In the genomic region with DNA sequence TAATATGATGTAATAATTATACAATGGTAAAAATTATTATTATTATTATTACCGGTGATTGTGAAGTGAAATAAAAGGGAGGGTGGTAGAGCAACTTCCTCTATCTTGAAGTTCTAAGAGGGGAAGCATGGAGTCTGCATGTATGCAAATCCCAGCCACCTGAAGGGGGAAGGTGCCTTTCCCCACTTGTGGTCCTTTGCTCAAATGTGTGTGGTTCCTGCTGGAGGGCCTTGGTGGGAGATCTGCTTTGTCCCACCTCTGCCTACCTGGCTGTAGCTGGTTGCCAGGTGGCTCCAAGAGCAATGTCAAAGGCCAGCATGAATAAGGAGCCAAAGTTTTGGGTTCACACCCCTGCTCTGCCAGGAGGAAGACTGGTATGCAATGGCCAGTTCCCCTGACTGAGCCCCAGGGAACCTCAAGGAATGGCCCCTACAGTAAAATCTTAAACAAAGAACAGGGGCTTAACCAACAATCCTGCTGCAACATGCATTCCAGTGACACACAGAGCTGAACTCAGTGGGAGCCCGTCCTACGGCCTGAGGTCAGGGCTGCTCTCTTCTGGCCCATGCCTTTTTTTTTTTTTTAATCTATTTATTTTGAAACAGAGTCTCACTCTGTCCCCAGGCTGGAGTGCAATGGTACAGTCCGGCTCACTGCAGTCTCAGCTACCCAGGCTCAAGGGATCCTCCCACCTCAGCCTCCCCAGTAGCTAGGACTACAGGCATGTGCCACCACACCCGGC, we compare ENCODE assay signal across 2 cellular contexts.
A peak's percentile ranks its signal among the peaks of the same experiment; 100 is the strongest.
TF ChIP-seq lines count a peak whose summit lies in the region.

No MANE protein-coding gene starts in this region.

TF ChIP-seq in IMR-90, 13 proteins besides CTCF, POLR2A, EP300 and RAD21:
- TF ChIP-seq CHD1 (IDR thresholded peaks at IDR 0.05; ENCODE audit: low read depth, low read length) (no peak), SMC3 (IDR thresholded peaks at IDR 0.05; ENCODE audit: low read depth, low read length) (no peak), NFE2L2 (IDR thresholded peaks at IDR 0.05; ENCODE audit: low read depth, low read length) (no peak), BHLHE40 (IDR thresholded peaks at IDR 0.05; ENCODE audit: low read depth, low read length) (no peak)
- TF ChIP-seq, protein P1, sequence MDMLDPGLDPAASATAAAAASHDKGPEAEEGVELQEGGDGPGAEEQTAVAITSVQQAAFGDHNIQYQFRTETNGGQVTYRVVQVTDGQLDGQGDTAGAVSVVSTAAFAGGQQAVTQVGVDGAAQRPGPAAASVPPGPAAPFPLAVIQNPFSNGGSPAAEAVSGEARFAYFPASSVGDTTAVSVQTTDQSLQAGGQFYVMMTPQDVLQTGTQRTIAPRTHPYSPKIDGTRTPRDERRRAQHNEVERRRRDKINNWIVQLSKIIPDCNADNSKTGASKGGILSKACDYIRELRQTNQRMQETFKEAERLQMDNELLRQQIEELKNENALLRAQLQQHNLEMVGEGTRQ (IDR thresholded peaks at IDR 0.05; ENCODE audit: low read depth, low read length): no peak
TF ChIP-seq in IMR-90: peak in this region for 0.

TF ChIP-seq in H1, 55 proteins besides CTCF, POLR2A, EP300 and RAD21:
- no peak for TF ChIP-seq CTBP2 (IDR thresholded peaks at IDR 0.05; ENCODE audit: borderline replicate concordance, insufficient read depth, insufficient read length, low read length)
- TF ChIP-seq TEAD4 (IDR thresholded peaks at IDR 0.05; ENCODE audit: low read depth, low read length): 0 out of 2 replicates have a peak, but pooled peaks have one; percentile 40
- TF ChIP-seq CEBPB (IDR thresholded peaks at IDR 0.05; ENCODE audit: low read depth, low read length): no peak
TF ChIP-seq in H1: peak in this region for 1.
